ENCODE assay signal across 2 cellular contexts in the genomic region with DNA sequence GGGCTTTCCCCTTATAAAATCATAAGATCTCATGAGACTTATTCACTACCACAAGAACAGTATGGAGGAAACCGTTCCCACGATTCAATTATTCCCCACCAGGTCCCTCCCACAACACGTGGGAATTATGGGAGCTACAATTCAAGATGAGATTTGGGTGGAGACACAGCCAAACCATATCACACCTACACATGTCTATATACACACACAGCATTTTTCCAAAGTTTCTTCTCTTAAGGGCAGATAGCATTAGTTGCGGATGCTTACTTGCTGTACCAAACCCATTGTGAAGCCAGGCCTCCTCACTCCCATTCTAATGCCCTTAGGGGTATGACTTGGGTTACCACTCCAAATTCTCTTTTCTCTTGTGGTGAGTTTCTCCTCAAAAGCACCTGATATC.
TF ChIP-seq lines count a peak whose summit lies in the region.

No MANE protein-coding gene starts in this region.

TF ChIP-seq in GM23338, 12 proteins besides CTCF, POLR2A, EP300 and RAD21 (continued from another document):
- TF ChIP-seq ZNF462 (CRISPR knock-in tag; IDR thresholded peaks at IDR 0.05) (no peak), ETS1 (IDR thresholded peaks at IDR 0.05) (no peak), POLR2AphosphoS5 (IDR thresholded peaks at IDR 0.05; ENCODE audit: low read depth) (peak; percentile 40; the same call in 1 of the 2 replicates)

TF ChIP-seq in WTC11, 78 proteins besides CTCF, POLR2A, EP300 and RAD21 (continued from another document and continues in another):
- TF ChIP-seq ERG (CRISPR knock-in tag; IDR thresholded peaks at IDR 0.05) (peak; percentile 82), ZNF121 (CRISPR knock-in tag; IDR thresholded peaks at IDR 0.05) (no peak), ZNF416 (CRISPR knock-in tag; IDR thresholded peaks at IDR 0.05) (peak; percentile 43; the same call in 1 of the 2 replicates), ELF4 (CRISPR knock-in tag; IDR thresholded peaks at IDR 0.05; ENCODE audit: low read depth) (no peak), ARID4B (CRISPR knock-in tag; IDR thresholded peaks at IDR 0.05; ENCODE audit: borderline replicate concordance) (no peak), FOXJ3 (CRISPR knock-in tag; IDR thresholded peaks at IDR 0.05; ENCODE audit: borderline replicate concordance) (no peak), SP1 (CRISPR knock-in tag; conservative IDR thresholded peaks at IDR 0.05) (no peak), ZNF232 (CRISPR knock-in tag; IDR thresholded peaks at IDR 0.05) (no peak), ZNF671 (CRISPR knock-in tag; IDR thresholded peaks at IDR 0.05) (peak; percentile 92), ZNF532 (CRISPR knock-in tag; IDR thresholded peaks at IDR 0.05; ENCODE audit: borderline replicate concordance) (peak; percentile 92), PRRX2 (CRISPR knock-in tag; IDR thresholded peaks at IDR 0.05) (peak; percentile 92), CDX4 (CRISPR knock-in tag; IDR thresholded peaks at IDR 0.05; ENCODE audit: borderline replicate concordance) (no peak), AFF4 (CRISPR knock-in tag; IDR thresholded peaks at IDR 0.05; ENCODE audit: borderline replicate concordance) (no peak), NFYB (CRISPR knock-in tag; conservative IDR thresholded peaks at IDR 0.05; ENCODE audit: low read depth) (no peak), AR (CRISPR knock-in tag; IDR thresholded peaks at IDR 0.05) (0 out of 2 replicates have a peak, but pooled peaks have one; percentile 77), RORB (CRISPR knock-in tag; IDR thresholded peaks at IDR 0.05) (no peak), SMAD3 (CRISPR knock-in tag; IDR thresholded peaks at IDR 0.05; ENCODE audit: borderline replicate concordance) (no peak), FOXP1 (CRISPR knock-in tag; IDR thresholded peaks at IDR 0.05; ENCODE audit: borderline replicate concordance) (no peak), GABPB1 (CRISPR knock-in tag; IDR thresholded peaks at IDR 0.05) (no peak), NR2C2 (CRISPR knock-in tag; IDR thresholded peaks at IDR 0.05) (no peak)
- TF ChIP-seq, protein P1, sequence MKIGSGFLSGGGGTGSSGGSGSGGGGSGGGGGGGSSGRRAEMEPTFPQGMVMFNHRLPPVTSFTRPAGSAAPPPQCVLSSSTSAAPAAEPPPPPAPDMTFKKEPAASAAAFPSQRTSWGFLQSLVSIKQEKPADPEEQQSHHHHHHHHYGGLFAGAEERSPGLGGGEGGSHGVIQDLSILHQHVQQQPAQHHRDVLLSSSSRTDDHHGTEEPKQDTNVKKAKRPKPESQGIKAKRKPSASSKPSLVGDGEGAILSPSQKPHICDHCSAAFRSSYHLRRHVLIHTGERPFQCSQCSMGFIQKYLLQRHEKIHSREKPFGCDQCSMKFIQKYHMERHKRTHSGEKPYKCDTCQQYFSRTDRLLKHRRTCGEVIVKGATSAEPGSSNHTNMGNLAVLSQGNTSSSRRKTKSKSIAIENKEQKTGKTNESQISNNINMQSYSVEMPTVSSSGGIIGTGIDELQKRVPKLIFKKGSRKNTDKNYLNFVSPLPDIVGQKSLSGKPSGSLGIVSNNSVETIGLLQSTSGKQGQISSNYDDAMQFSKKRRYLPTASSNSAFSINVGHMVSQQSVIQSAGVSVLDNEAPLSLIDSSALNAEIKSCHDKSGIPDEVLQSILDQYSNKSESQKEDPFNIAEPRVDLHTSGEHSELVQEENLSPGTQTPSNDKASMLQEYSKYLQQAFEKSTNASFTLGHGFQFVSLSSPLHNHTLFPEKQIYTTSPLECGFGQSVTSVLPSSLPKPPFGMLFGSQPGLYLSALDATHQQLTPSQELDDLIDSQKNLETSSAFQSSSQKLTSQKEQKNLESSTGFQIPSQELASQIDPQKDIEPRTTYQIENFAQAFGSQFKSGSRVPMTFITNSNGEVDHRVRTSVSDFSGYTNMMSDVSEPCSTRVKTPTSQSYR (CRISPR knock-in tag; IDR thresholded peaks at IDR 0.05) = no peak
- TF ChIP-seq, protein P2, sequence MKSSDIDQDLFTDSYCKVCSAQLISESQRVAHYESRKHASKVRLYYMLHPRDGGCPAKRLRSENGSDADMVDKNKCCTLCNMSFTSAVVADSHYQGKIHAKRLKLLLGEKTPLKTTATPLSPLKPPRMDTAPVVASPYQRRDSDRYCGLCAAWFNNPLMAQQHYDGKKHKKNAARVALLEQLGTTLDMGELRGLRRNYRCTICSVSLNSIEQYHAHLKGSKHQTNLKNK (CRISPR knock-in tag; IDR thresholded peaks at IDR 0.05) = no peak
- TF ChIP-seq, protein P3, sequence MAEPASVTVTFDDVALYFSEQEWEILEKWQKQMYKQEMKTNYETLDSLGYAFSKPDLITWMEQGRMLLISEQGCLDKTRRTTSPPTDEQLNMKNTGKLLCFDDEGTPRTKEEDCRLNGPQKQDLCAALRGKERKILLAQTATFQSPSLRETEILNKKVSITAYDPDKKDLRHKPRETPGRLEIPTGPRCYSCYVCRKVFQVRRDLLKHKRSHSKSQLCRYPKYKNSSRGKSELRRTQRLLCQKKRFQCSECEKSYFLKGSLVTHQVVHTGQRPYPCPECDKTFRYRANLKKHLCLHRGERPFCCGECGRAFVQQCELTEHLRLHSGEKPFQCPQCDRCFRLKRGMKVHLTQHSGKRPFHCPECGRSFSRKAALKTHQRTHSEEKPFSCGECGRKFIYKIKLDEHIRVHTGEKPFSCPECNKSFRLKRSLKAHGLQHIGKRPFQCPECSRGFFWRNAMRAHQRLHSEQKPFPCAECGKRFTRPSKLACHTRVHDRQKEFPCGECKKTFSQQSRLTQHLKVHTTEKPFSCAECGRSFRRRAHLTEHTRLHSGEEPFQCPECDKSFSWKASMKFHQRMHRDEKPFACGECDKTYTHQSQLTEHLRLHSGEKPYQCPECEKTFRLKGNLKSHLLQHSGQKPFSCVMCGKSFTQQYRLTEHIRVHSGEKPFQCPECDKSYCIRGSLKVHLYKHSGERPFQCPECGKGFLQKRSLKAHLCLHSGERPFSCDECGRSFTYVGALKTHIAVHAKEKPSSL (CRISPR knock-in tag; conservative IDR thresholded peaks at IDR 0.05) = peak; percentile 53; the same call in 1 of the 2 replicates
